Comparison of ENCODE assay signal across 1 cellular context in the genomic region with DNA sequence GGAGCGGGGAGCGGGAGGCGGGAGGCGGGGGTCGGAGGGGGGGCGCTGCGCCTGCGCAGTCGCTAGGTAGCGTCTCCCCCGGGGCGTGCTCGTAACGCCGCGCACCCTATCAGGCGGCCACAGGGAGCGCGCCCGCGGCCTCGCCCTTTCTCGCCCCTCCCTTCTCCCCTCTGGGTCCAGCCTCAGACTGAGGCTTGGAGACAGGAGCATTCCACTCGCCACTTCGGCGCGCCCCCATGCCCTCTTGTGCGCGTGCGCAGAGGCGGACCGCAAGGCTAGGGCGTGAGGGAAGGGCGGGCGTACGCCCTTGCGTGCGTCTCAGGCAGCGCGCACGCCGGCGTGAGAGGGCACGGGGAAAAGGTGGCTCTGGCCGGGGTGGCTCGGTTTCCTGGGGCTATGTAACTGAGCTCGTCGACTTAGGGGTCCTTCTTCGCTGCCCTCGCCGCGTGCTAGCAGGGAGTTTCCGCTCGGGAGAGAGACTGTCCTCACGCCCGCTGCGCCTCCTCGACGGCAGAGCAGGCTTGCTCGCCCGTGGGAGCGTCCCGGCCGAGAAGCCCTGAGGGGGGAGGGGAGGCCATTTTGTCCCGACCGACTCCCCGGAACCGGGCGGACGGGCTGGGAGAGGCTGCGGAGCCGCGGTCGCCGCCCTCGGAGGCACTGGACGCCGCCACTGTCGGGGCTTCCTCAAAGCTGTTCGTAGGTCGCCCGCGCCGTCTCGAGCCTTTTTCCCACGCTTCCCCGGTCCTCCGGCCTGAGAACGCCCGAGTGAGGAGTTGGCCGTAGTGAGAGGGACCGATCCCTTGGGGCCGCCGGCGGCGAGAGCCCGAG.
TF ChIP-seq lines count a peak whose summit lies in the region.

Gene RAB10 (plus strand): TSS at position 316 of the 828 bp plus-strand sequence. CDS start 525 bp downstream, outside the sequence.

TF ChIP-seq in neural cell, 6 proteins besides CTCF, POLR2A, EP300 and RAD21:
- TF ChIP-seq, protein P1, sequence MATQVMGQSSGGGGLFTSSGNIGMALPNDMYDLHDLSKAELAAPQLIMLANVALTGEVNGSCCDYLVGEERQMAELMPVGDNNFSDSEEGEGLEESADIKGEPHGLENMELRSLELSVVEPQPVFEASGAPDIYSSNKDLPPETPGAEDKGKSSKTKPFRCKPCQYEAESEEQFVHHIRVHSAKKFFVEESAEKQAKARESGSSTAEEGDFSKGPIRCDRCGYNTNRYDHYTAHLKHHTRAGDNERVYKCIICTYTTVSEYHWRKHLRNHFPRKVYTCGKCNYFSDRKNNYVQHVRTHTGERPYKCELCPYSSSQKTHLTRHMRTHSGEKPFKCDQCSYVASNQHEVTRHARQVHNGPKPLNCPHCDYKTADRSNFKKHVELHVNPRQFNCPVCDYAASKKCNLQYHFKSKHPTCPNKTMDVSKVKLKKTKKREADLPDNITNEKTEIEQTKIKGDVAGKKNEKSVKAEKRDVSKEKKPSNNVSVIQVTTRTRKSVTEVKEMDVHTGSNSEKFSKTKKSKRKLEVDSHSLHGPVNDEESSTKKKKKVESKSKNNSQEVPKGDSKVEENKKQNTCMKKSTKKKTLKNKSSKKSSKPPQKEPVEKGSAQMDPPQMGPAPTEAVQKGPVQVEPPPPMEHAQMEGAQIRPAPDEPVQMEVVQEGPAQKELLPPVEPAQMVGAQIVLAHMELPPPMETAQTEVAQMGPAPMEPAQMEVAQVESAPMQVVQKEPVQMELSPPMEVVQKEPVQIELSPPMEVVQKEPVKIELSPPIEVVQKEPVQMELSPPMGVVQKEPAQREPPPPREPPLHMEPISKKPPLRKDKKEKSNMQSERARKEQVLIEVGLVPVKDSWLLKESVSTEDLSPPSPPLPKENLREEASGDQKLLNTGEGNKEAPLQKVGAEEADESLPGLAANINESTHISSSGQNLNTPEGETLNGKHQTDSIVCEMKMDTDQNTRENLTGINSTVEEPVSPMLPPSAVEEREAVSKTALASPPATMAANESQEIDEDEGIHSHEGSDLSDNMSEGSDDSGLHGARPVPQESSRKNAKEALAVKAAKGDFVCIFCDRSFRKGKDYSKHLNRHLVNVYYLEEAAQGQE (IDR thresholded peaks at IDR 0.05; ENCODE audit: borderline replicate concordance) = peak; percentile 76
- TF ChIP-seq TAF1 (IDR thresholded peaks at IDR 0.05; ENCODE audit: low read depth) (peak; percentile 75), POLR2AphosphoS5 (IDR thresholded peaks at IDR 0.05) (peak; percentile 91), EZH2 (IDR thresholded peaks at IDR 0.05; ENCODE audit: borderline replicate concordance, insufficient read depth, low read length, poor library complexity, severe bottlenecking) (no peak), MXI1 (conservative IDR thresholded peaks at IDR 0.05; ENCODE audit: poor library complexity, severe bottlenecking) (peak; percentile 68), SMC3 (conservative IDR thresholded peaks at IDR 0.05; ENCODE audit: poor library complexity) (no peak)
